In the genomic region with DNA sequence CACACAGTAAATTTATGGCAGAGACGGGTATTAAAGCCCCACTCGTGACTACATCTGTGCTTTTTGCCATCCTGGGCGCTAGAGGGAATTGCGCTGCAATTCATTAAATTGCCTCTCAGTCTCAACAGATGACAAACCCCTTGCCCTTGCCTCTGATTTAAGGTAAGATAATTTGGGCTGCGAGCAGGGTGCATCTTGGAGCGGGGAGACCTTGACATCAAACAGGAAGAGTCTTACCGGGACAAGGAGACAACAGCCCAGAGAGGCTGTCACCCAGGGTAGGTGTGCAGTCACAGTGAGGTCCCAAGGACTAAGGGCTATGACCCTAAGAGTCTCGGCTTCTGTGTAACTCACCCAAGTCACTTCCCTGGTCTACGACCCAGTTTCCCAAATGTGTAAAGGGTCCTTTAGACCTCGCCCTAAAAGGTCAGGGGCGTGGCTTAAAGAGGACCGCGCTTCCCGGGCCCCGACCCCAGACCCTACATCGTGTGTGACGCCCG, we compare ENCODE assay signal across 8 cellular contexts. TPM values are rescaled to one million over a fixed set of nuclear protein-coding genes. Genes with fewer than 3 reads are reported as not detected.
A peak's percentile ranks its signal among the peaks of the same experiment; 100 is the strongest.
DNase-seq lines count a peak whose midpoint lies in the region; ATAC-seq, FAIRE-seq and TF ChIP-seq lines count a peak whose summit lies in the region.

No MANE protein-coding gene starts in this region.

- peaks cover 28% of the 10 kb centered on the region for H3K79me2 ChIP-seq in astrocyte (ENCODE audit: insufficient read depth, low read length)

- 6 to 11% methylated on average over 8 to 18 of the region's 18 CpGs for WGBS in testis, 2 donors

- no peak for DNase-seq in CD4-positive, CD25-positive, alpha-beta regulatory T cell
- no peak for DNase-seq in GM19239 (ENCODE audit: insufficient read length, low spot score)
- no peak for DNase-seq in MG63
- peak; percentile 9 for DNase-seq in astrocyte (ENCODE audit: low read depth)
- DNase-seq in iris pigment epithelial cell (ENCODE audit: low read depth), result peak; percentile 28
- no peak for DNase-seq in testis
- DNase-seq in GM12892 (ENCODE audit: insufficient read length), result no peak
- DNase-seq in GDM1 (lab: John Stamatoyannopoulos, UW), result no peak

- peak overlapping the region; percentile 98 for H3K27ac ChIP-seq in CD4-positive, CD25-positive, alpha-beta regulatory T cell (ENCODE audit: insufficient read depth, low read length, poor library complexity, severe bottlenecking)
- H3K27ac ChIP-seq in astrocyte (ENCODE audit: low read depth, low read length), result peak overlapping the region; percentile 96
- peak overlapping the region; percentile 94 to 98 for H3K27ac ChIP-seq in testis

- intact Hi-C loops in testis (cut with DNase I; ENCODE audit: low total_unique reads), result no loop called here

- no peaks in the 10 kb centered on the region for H3K9me3 Mint-ChIP-seq in CD4-positive, CD25-positive, alpha-beta regulatory T cell
- peaks cover 1% of the 10 kb centered on the region for H3K9me3 Mint-ChIP-seq in astrocyte (ENCODE audit: unreplicated experiment)

- peak; percentile 76 for FAIRE-seq in GM19239 (lab: Jason Lieb, UNC)
- no peak for FAIRE-seq in astrocyte (lab: Jason Lieb, UNC)
- no peak for FAIRE-seq in GM12892 (lab: Jason Lieb, UNC)

- H3K27me3 Mint-ChIP-seq in CD4-positive, CD25-positive, alpha-beta regulatory T cell, result no peaks in the 10 kb centered on the region
- H3K27me3 Mint-ChIP-seq in astrocyte (ENCODE audit: low read depth, unreplicated experiment), result no peaks in the 10 kb centered on the region

- peak overlapping the region; percentile 70 for H2AFZ ChIP-seq in astrocyte (ENCODE audit: low read depth, low read length)

- TF ChIP-seq POLR2A in testis (IDR thresholded peaks at IDR 0.05), result no peak
- no peak for TF ChIP-seq POLR2A in GM12892 (IDR thresholded peaks at IDR 0.05; ENCODE audit: low read depth, low read length)

- H4K20me1 ChIP-seq in astrocyte (ENCODE audit: insufficient read depth, low read length), result no peaks in the 10 kb centered on the region

- peaks cover 11% of the 10 kb centered on the region for H3K36me3 ChIP-seq in CD4-positive, CD25-positive, alpha-beta regulatory T cell (ENCODE audit: control insufficient read depth, insufficient read depth, low read length)
- H3K36me3 ChIP-seq in MG63 (peaks cover 6% of the 10 kb centered on the region), astrocyte (ENCODE audit: insufficient read depth, low read length) (peaks cover 17% of the 10 kb centered on the region), testis (ENCODE audit: low read depth, missing control alignments) (no peaks in the 10 kb centered on the region)

- peak overlapping the region; percentile 92 for H3K4me3 ChIP-seq in CD4-positive, CD25-positive, alpha-beta regulatory T cell (ENCODE audit: low read depth, low read length)
- H3K4me3 ChIP-seq in MG63 (peak overlapping the region; percentile 84), astrocyte (ENCODE audit: insufficient read depth, low read depth, low read length) (peak overlapping the region; percentile 82), testis (peak overlapping the region; percentile 84 to 89)

- H3K4me3 Mint-ChIP-seq in CD4-positive, CD25-positive, alpha-beta regulatory T cell, result peak overlapping the region; percentile 92 to 99 (median 96)
- H3K4me3 Mint-ChIP-seq in astrocyte (ENCODE audit: unreplicated experiment), result peak overlapping the region; percentile 73

- H3K4me2 ChIP-seq in astrocyte (ENCODE audit: low read length), result peak overlapping the region; percentile 97

- H3K9ac ChIP-seq in astrocyte (ENCODE audit: low read length), result peak overlapping the region; percentile 98

- no peaks in the 10 kb centered on the region for H3K9me3 ChIP-seq in CD4-positive, CD25-positive, alpha-beta regulatory T cell (ENCODE audit: control insufficient read depth in 2 of 2, low read length in 2 of 2)
- H3K9me3 ChIP-seq in MG63 (no peaks in the 10 kb centered on the region), astrocyte (ENCODE audit: insufficient read depth, low read depth, low read length) (no peaks in the 10 kb centered on the region), testis (no peaks in the 10 kb centered on the region)

- peak overlapping the region; percentile 85 to 99 (median 99) for H3K27ac Mint-ChIP-seq in CD4-positive, CD25-positive, alpha-beta regulatory T cell
- peak overlapping the region; percentile 80 for H3K27ac Mint-ChIP-seq in astrocyte (ENCODE audit: unreplicated experiment)

- no peaks in the 10 kb centered on the region for H3K27me3 ChIP-seq in CD4-positive, CD25-positive, alpha-beta regulatory T cell (ENCODE audit: control insufficient read depth, insufficient read depth, low read length)
- H3K27me3 ChIP-seq in MG63 (no peaks in the 10 kb centered on the region), astrocyte (ENCODE audit: insufficient read depth, low read length) (no peaks in the 10 kb centered on the region), testis (no peaks in the 10 kb centered on the region)

- H3K36me3 Mint-ChIP-seq in CD4-positive, CD25-positive, alpha-beta regulatory T cell, result peaks cover 13% of the 10 kb centered on the region
- peaks cover 4% of the 10 kb centered on the region for H3K36me3 Mint-ChIP-seq in astrocyte (ENCODE audit: low read depth, unreplicated experiment)

- H3K4me1 Mint-ChIP-seq in CD4-positive, CD25-positive, alpha-beta regulatory T cell, result peaks cover 10 to 49% (median 23%) of the 10 kb centered on the region in 4 donors
- peaks cover 19% of the 10 kb centered on the region for H3K4me1 Mint-ChIP-seq in astrocyte (ENCODE audit: low read depth, unreplicated experiment)

- ATAC-seq in CD4-positive, CD25-positive, alpha-beta regulatory T cell (ENCODE audit: low read depth in 2 of 2), result peak; percentile 6 to 7

- no peak for TF ChIP-seq CTCF in astrocyte (IDR thresholded peaks at IDR 0.05; ENCODE audit: insufficient read depth, low read depth, low read length)
- no peak for TF ChIP-seq CTCF in testis (IDR thresholded peaks at IDR 0.05)

- peaks cover 30% of the 10 kb centered on the region for H3K4me1 ChIP-seq in CD4-positive, CD25-positive, alpha-beta regulatory T cell (ENCODE audit: control insufficient read depth, insufficient read depth, low read length, poor library complexity, severe bottlenecking)
- peaks cover 32% of the 10 kb centered on the region for H3K4me1 ChIP-seq in astrocyte (ENCODE audit: insufficient read depth, low read length)
- peaks cover 6% of the 10 kb centered on the region for H3K4me1 ChIP-seq in testis

RNA-seq across cellular contexts. Expression of a gene that starts 0.4 kb away (rescaled TPM):
- total RNA-seq in CD4-positive, CD25-positive, alpha-beta regulatory T cell, result 194 TPM
- 10 to 100 TPM; 54.8 to 73.4 (median 64.9) TPM for polyA plus RNA-seq in CD4-positive, CD25-positive, alpha-beta regulatory T cell
- 18.1 and 19.2 TPM in 2 replicates for total RNA-seq in MG63 (2014; rRNA removed; shearing (Covaris generic); ENCODE audit: low replicate concordance)
- 27.3 and 29.6 TPM in 2 replicates for total RNA-seq in astrocyte
- total RNA-seq in testis, result 10 to 100 TPM; 66.2 to 68.0 TPM
- polyA plus RNA-seq in testis (ENCODE audit: insufficient read depth, low read depth, low replicate concordance), result 65.7 TPM
- 11.3 TPM for polyA plus RNA-seq in GM12892 (2012; ENCODE audit: missing spikeins)

RNA-seq across cellular contexts. Expression of a gene that starts 42.0 kb away (rescaled TPM):
- total RNA-seq in CD4-positive, CD25-positive, alpha-beta regulatory T cell, result 48.4 TPM
- 10 to 100 TPM; 16.1 to 19.7 (median 17.3) TPM for polyA plus RNA-seq in CD4-positive, CD25-positive, alpha-beta regulatory T cell
- 19.8 and 39.3 TPM in 2 replicates for total RNA-seq in MG63 (2014; rRNA removed; shearing (Covaris generic); ENCODE audit: low replicate concordance)
- total RNA-seq in astrocyte, result 16.7 and 16.8 TPM in 2 replicates
- 10 to 100 TPM; 58.7 to 63.4 TPM for total RNA-seq in testis
- 26.5 TPM for polyA plus RNA-seq in testis (ENCODE audit: insufficient read depth, low read depth, low replicate concordance)
- 22.1 TPM for polyA plus RNA-seq in GM12892 (2012; ENCODE audit: missing spikeins)

Comparison
In these comparisons a context has a peak if more than half of its experiments do, and no peak if none do; other contexts are left out.
1. DNase-seq: peak in astrocyte (single experiment) and iris pigment epithelial cell (single experiment); none in CD4-positive, CD25-positive, alpha-beta regulatory T cell (0 of 3), GM19239 (single experiment), MG63 (single experiment), testis (single experiment), GM12892 (single experiment) and GDM1 (single experiment).
2. Peak in every context shown above with its lines, with median percentiles within 50 percentile points of each other: H3K27ac ChIP-seq and H3K4me3 ChIP-seq.